ENCODE assay signal across 8 cellular contexts in genomic region chr12:2944401-2945047, GRCh38. TPM values are rescaled to one million over a fixed set of nuclear protein-coding genes. Genes with fewer than 3 reads are reported as not detected.
DNase-seq lines count a peak whose midpoint lies in the region; ATAC-seq, FAIRE-seq and TF ChIP-seq lines count a peak whose summit lies in the region.

No MANE protein-coding gene starts in this region.

- peak; percentile 25 for FAIRE-seq in G401.6 (lab: Jason Lieb, UNC)

- H3K9me3 ChIP-seq in mucosa of descending colon = no peaks in the 10 kb centered on the region

- peak; percentile 57 for DNase-seq in NCI-H2029 treated with DMSO at 0.1 percent for 48 hours (lab: John Stamatoyannopoulos, UW)
- peak; percentile 65 to 74 for DNase-seq in activated CD4-positive, alpha-beta T cell treated with anti-CD3 and anti-CD28 coated beads, Interleukin-2, amount 50 U/mL, for 48 hours
- DNase-seq in effector CD4-positive, alpha-beta T cell = peak; percentile 14
- peak; percentile 52 to 79 (median 66) for DNase-seq in mucosa of descending colon
- peak; percentile 1 to 34 (median 23) for DNase-seq in stimulated activated naive CD4-positive, alpha-beta T cell (lab: John Stamatoyannopoulos, UW)
- no peak for DNase-seq in middle frontal gyrus (ENCODE audit: extremely low spot score, low spot score)

- no peak overlapping the region for H3K4me3 ChIP-seq in mucosa of descending colon

- peak; percentile 91 for ATAC-seq in mucosa of descending colon
- ATAC-seq in HG03565 (IDR thresholded peaks at IDR 0.05; ENCODE audit: unreplicated experiment) = no peak

- H3K4me1 ChIP-seq in mucosa of descending colon (ENCODE audit: low read depth) = no peaks in the 10 kb centered on the region

- TF ChIP-seq CTCF in mucosa of descending colon (IDR thresholded peaks at IDR 0.05) = peak; percentile 79

- H3K36me3 ChIP-seq in mucosa of descending colon (ENCODE audit: low read depth) = no peaks in the 10 kb centered on the region

- intact Hi-C loops in mucosa of descending colon (cut with DNase I, micrococcal nuclease) = no loop called here

RNA-seq across cellular contexts. Expression of gene TEAD4, which starts 14.7 kb away (rescaled TPM):
- 10 to 100 TPM in 1 of 3 donors, 1 to 10 TPM in 2; 4.6 to 11.3 (median 6.5) TPM for total RNA-seq in mucosa of descending colon

RNA-seq across cellular contexts. Expression of gene TULP3, which starts 53.8 kb away (rescaled TPM):
- total RNA-seq in mucosa of descending colon = 10 to 100 TPM in 1 of 3 donors, 1 to 10 TPM in 2; 7.9 to 18.2 (median 8.2) TPM
